In the genomic region with DNA sequence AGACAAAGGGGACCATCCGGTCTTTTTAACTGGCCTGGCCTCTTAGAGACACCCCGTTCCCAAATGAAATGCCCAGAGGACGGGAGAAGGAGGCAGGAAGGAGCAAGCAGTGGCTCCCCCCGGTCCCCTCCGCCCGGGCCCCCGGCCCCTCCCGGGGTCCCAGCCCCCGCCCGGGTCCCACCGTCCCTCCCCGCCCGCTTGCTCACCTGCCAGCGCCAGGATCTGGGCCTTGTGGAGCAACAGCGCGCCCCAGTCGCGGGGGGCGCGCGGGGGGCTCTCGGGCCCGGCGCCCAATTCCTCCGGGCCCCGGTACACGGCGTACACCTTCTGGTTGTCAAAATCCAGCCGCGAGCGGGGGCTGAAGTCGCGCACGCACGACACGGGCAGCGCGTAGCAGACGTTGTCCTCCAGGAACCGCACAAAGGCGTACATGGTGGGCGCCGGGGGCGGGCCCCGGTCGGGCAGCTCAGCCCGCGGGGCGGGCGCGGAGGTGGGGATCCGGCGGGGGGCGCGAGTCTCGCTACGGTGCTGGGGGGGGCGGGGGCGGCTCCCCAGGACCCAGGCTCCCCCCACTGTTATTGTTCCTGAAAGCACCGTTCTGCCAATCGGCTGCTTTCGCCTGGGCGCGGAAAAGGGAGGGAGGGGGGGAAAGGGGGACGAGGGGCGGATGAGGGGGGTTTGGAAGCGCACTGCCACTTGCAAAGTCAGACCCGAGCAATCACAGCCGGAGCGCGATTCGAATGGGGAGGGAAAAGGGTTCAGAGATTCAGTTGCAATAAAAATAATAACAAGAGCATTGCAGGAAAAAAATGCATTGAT, we compare ENCODE assay signal across 8 cellular contexts. TPM values are rescaled to one million over a fixed set of nuclear protein-coding genes. Genes with fewer than 3 reads are reported as not detected.
A peak's percentile ranks its signal among the peaks of the same experiment; 100 is the strongest.
DNase-seq lines count a peak whose midpoint lies in the region; ATAC-seq and TF ChIP-seq lines count a peak whose summit lies in the region.

A gene with protein sequence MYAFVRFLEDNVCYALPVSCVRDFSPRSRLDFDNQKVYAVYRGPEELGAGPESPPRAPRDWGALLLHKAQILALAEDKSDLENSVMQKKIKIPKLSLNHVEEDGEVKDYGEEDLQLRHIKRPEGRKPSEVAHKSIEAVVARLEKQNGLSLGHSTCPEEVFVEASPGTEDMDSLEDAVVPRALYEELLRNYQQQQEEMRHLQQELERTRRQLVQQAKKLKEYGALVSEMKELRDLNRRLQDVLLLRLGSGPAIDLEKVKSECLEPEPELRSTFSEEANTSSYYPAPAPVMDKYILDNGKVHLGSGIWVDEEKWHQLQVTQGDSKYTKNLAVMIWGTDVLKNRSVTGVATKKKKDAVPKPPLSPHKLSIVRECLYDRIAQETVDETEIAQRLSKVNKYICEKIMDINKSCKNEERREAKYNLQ (minus strand): TSS at position 492 of the 819 bp plus-strand sequence. CDS start 60 bp downstream, at position 432.

- peaks cover 0 to 4% of the 10 kb centered on the region in 2 donors for H3K36me3 Mint-ChIP-seq in CD4-positive, alpha-beta memory T cell
- no peaks in the 10 kb centered on the region for H3K36me3 Mint-ChIP-seq in immature natural killer cell

- H3K36me3 ChIP-seq in CD4-positive, alpha-beta memory T cell (ENCODE audit: insufficient read depth, low read length): no peaks in the 10 kb centered on the region
- H3K36me3 ChIP-seq in body of pancreas (replicated peaks in 1 of 2; ENCODE audit: insufficient read depth in 1 of 2, low read depth in 2 of 2) (no peaks in the 10 kb centered on the region), spleen (peaks cover 0 to 12% (median 0%) of the 10 kb centered on the region in 6 donors)

- H3K27me3 Mint-ChIP-seq in CD4-positive, alpha-beta memory T cell: peaks cover 16 to 20% of the 10 kb centered on the region in 2 donors
- H3K27me3 Mint-ChIP-seq in immature natural killer cell (ENCODE audit: low read depth in 3 of 3): peaks cover 4 to 10% (median 8%) of the 10 kb centered on the region in 3 donors

- peaks cover 5 to 24% (median 12%) of the 10 kb centered on the region in 4 donors for H3K4me1 Mint-ChIP-seq in CD4-positive, alpha-beta memory T cell
- peaks cover 22 to 23% of the 10 kb centered on the region in 2 donors for H3K4me1 Mint-ChIP-seq in immature natural killer cell

- H3K9me3 Mint-ChIP-seq in CD4-positive, alpha-beta memory T cell: peaks cover 0 to 4% (median 1%) of the 10 kb centered on the region in 8 donors
- no peaks in the 10 kb centered on the region for H3K9me3 Mint-ChIP-seq in immature natural killer cell

- CTCF ChIA-PET in CD4-positive, alpha-beta memory T cell (lab: Charles Lee; ENCODE audit: partially characterized antibody): no interaction called here

- H3K27me3 ChIP-seq in CD4-positive, alpha-beta memory T cell (ENCODE audit: insufficient read depth, low read length): no peaks in the 10 kb centered on the region
- H3K27me3 ChIP-seq in body of pancreas (no peaks in the 10 kb centered on the region), spleen (replicated peaks in 1 of 7) (peaks cover 0 to 7% (median 0%) of the 10 kb centered on the region in 7 donors)

- POLR2A ChIA-PET in CD4-positive, alpha-beta memory T cell (lab: Charles Lee; ENCODE audit: partially characterized antibody): no interaction called here

- H3K9me3 ChIP-seq in CD4-positive, alpha-beta memory T cell (ENCODE audit: control insufficient read depth in 1 of 2, low read length in 2 of 2): no peaks in the 10 kb centered on the region
- no peaks in the 10 kb centered on the region for H3K9me3 ChIP-seq in body of pancreas
- no peaks in the 10 kb centered on the region for H3K9me3 ChIP-seq in spleen

- TF ChIP-seq CTCF in body of pancreas (IDR thresholded peaks at IDR 0.05) (no peak), spleen (IDR thresholded peaks at IDR 0.05 in 8 of 11, conservative IDR thresholded peaks at IDR 0.05 in 3 of 11) (no peak)

- intact Hi-C loops in CD4-positive, alpha-beta memory T cell (cut with micrococcal nuclease): no loop called here
- intact Hi-C loops in body of pancreas (cut with DNase I): no loop called here
- intact Hi-C loops in spleen (cut with DNase I; ENCODE audit: low total_unique reads): no loop called here

- TF ChIP-seq POLR2A in body of pancreas (IDR thresholded peaks at IDR 0.05) (peak in 2 of 3 donors; percentile 11 to 28), spleen (IDR thresholded peaks at IDR 0.05) (no peak)

- peak; percentile 11 to 41 (median 22) for DNase-seq in CD4-positive, alpha-beta memory T cell
- DNase-seq in KBM-7 (peak; percentile 34), T-helper 1 cell (peak in 4 of 5 donors; percentile 16 to 41 (median 23)), body of pancreas (peak; percentile 54 to 63 (median 61)), immature natural killer cell (peak; percentile 46 to 59 (median 50)), spleen (peak; percentile 92), middle frontal gyrus (ENCODE audit: extremely low spot score, low spot score) (no peak)

- H3K4me1 ChIP-seq in CD4-positive, alpha-beta memory T cell (ENCODE audit: insufficient read depth, low read length): no peaks in the 10 kb centered on the region
- H3K4me1 ChIP-seq in body of pancreas (peaks cover 26% of the 10 kb centered on the region), spleen (peaks cover 10 to 72% (median 56%) of the 10 kb centered on the region in 6 donors)

- no peak within 1 kb of the TSS for H3K4me3 ChIP-seq in CD4-positive, alpha-beta memory T cell (ENCODE audit: low read length in 2 of 2)
- peak within 1 kb of the TSS; percentile 66 to 86 for H3K4me3 ChIP-seq in body of pancreas
- peak within 1 kb of the TSS; percentile 48 to 89 (median 68) for H3K4me3 ChIP-seq in spleen

- H3K27ac Mint-ChIP-seq in CD4-positive, alpha-beta memory T cell: peak within 1 kb of the TSS; percentile 4 to 90 (median 72)
- H3K27ac Mint-ChIP-seq in immature natural killer cell: peak within 1 kb of the TSS; percentile 44 to 86 (median 78)

- no peak within 1 kb of the TSS for H3K27ac ChIP-seq in CD4-positive, alpha-beta memory T cell (ENCODE audit: low read depth, low read length)
- H3K27ac ChIP-seq in body of pancreas (peak within 1 kb of the TSS; percentile 54 to 82 (median 70)), spleen (peak within 1 kb of the TSS; percentile 70 to 91 (median 88))

- in situ Hi-C loops in KBM-7 (cut with MboI; ENCODE audit: low pct_unique_long_range_greater_than_20kb, low sequenced_read_pairs): no loop called here

- ATAC-seq in body of pancreas (peak; percentile 86), GM18511 (IDR thresholded peaks at IDR 0.05; ENCODE audit: unreplicated experiment) (no peak)

- H3K4me3 Mint-ChIP-seq in CD4-positive, alpha-beta memory T cell: peak within 1 kb of the TSS; percentile 80 to 89 (median 84)
- peak within 1 kb of the TSS; percentile 88 to 94 (median 91) for H3K4me3 Mint-ChIP-seq in immature natural killer cell

- WGBS in body of pancreas, 2 donors: 0 to 1% methylated on average over 19 to 70 of the region's 72 CpGs
- WGBS in spleen, 5 donors: 0 to 2% (median 2%) methylated on average over 18 to 72 of the region's 72 CpGs

RNA-seq across cellular contexts. Expression of the gene that starts here (rescaled TPM):
- 1 to 10 TPM; 1.2 to 1.7 TPM for total RNA-seq in CD4-positive, alpha-beta memory T cell
- polyA plus RNA-seq in CD4-positive, alpha-beta memory T cell: under 1 TPM; 0.18 to 0.54 TPM
- total RNA-seq in body of pancreas: 1 to 10 TPM; 2.3 to 8.6 TPM
- 1 to 10 TPM; 2.5 to 3.9 (median 3.8) TPM for polyA plus RNA-seq in immature natural killer cell
- total RNA-seq in spleen: 10 to 100 TPM in 6 of 7 donors, 1 to 10 TPM in 1; 7.5 to 17.8 (median 13.9) TPM
- 10 to 100 TPM; 24.6 to 39.2 (median 37.9) TPM for polyA plus RNA-seq in spleen

Comparison
In these comparisons a context has a peak if more than half of its experiments do, and no peak if none do; other contexts are left out.
1. RNA of the gene that starts here (polyA plus RNA-seq): 24.6 to 39.2 TPM in spleen; 2.5 to 3.9 TPM in immature natural killer cell and 0.18 to 0.54 TPM in CD4-positive, alpha-beta memory T cell; every median in the first group is over 4 times any median in the second.
2. H3K4me3 ChIP-seq: peak in body of pancreas (2 of 2) and spleen (8 of 8); none in CD4-positive, alpha-beta memory T cell (0 of 2).
3. POLR2A ChIP-seq: peak in body of pancreas (2 of 3); none in spleen (0 of 3).